ENCODE assay signal across 25 cellular contexts in the genomic region with DNA sequence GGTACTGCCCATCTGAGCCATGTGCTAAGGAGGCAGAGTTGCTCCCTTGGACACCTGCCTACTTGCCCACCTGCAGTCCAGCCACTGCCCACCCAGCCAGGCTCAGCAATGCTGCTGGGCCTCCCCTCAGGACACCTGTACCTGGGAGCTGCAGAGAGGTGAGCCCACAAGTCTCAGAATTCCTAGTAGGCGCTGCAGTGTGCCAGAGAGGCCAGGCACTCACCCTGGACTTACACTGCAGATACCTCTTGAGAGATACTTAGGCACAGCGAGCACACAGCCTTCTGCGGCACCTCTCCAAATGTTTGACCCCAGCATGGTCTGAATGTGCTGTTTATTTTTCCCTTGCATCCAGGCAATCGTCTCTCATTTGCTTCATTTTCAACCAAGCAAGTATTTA.
A peak's percentile ranks its signal among the peaks of the same experiment; 100 is the strongest.
DNase-seq lines count a peak whose midpoint lies in the region; ATAC-seq and TF ChIP-seq lines count a peak whose summit lies in the region.
"Had no signal": no experiment of that assay in that cellular context is flagged by ENCODE, and none has a peak within 500 bp of the region (broad histone marks: within the 10 kb centered on the region; RNA-seq: fewer than 3 reads in every experiment).

No MANE protein-coding gene starts in this region.

- H3K9me3 ChIP-seq in thyroid gland = no peaks in the 10 kb centered on the region
- H3K9me3 ChIP-seq: BLaER1 treated with 17β-estradiol and CSF1 and Interleukin-3, amounts not matched to agents 10 nM and 100 nM had no signal

- H3K9me3 Mint-ChIP-seq in MCF 10A (ENCODE audit: unreplicated experiment) = no peaks in the 10 kb centered on the region
- H3K9me3 Mint-ChIP-seq: CD4-positive, alpha-beta T cell; CD8-positive, alpha-beta T cell had no signal

- no peak overlapping the region for H3K4me3 Mint-ChIP-seq in MCF 10A (ENCODE audit: unreplicated experiment)
- H3K4me3 Mint-ChIP-seq: B cell; CD4-positive, alpha-beta T cell; CD8-positive, alpha-beta T cell had no signal

- no peaks in the 10 kb centered on the region for H3K36me3 ChIP-seq in thyroid gland

- H3K27me3 Mint-ChIP-seq in MCF 10A (ENCODE audit: insufficient read depth, unreplicated experiment) = no peaks in the 10 kb centered on the region
- H3K27me3 Mint-ChIP-seq: CD4-positive, alpha-beta T cell had no signal

- WGBS in thyroid gland, 2 donors = 42 to 50% methylated on average over 4 of the region's 4 CpGs

- ATAC-seq in GM18498 (IDR thresholded peaks at IDR 0.05; ENCODE audit: unreplicated experiment) = no peak
- ATAC-seq: CD8-positive, alpha-beta T cell; GM12878 had no signal

- H3K4me1 Mint-ChIP-seq in MCF 10A (ENCODE audit: insufficient read depth, unreplicated experiment) = peaks cover 14% of the 10 kb centered on the region
- H3K4me1 Mint-ChIP-seq: B cell had no signal

- BruUV-seq in MCF 10A (replicated peaks; lab: Mats Ljungman, UMichigan) = no TSS peak

- no peaks in the 10 kb centered on the region for H3K36me3 Mint-ChIP-seq in MCF 10A (ENCODE audit: insufficient read depth, unreplicated experiment)
- H3K36me3 Mint-ChIP-seq: CD8-positive, alpha-beta T cell had no signal

- H3K4me3 ChIP-seq in thyroid gland (replicated peaks in 1 of 3) = no peak overlapping the region
- H3K4me3 ChIP-seq: BLaER1 treated with 17β-estradiol and CSF1 and Interleukin-3, amounts not matched to agents 10 nM and 100 nM; GM12878 had no signal

- intact Hi-C loops in thyroid gland (cut with DNase I) = no loop called here
- intact Hi-C loops in MCF 10A (cut with micrococcal nuclease) = no loop called here

- H3K27ac ChIP-seq in cingulate gyrus (ENCODE audit: low read depth, low read length) (peak overlapping the region; percentile 11), layer of hippocampus (ENCODE audit: low read depth, low read length) (peak overlapping the region; percentile 1), substantia nigra (ENCODE audit: low read depth, low read length, poor library complexity, severe bottlenecking) (peak overlapping the region; percentile 63), thyroid gland (no peak overlapping the region)
- H3K27ac ChIP-seq: BLaER1 treated with 17β-estradiol and CSF1 and Interleukin-3, amounts not matched to agents 10 nM and 100 nM; C4-2B had no signal

- TF ChIP-seq POLR2A in thyroid gland (IDR thresholded peaks at IDR 0.05) = no peak

- peaks cover 11 to 16% of the 10 kb centered on the region in 2 donors for H3K4me1 ChIP-seq in thyroid gland
- H3K4me1 ChIP-seq: BLaER1 treated with 17β-estradiol and CSF1 and Interleukin-3, amounts not matched to agents 10 nM and 100 nM had no signal

- POLR2A ChIA-PET in MCF 10A (lab: Yijun Ruan, JAX) = no interaction called here

- no peak for DNase-seq in substantia nigra (lab: John Stamatoyannopoulos, UW)
- peak; percentile 78 to 84 for DNase-seq in thyroid gland
- no peak for DNase-seq in AG08396 (ENCODE audit: low spot score)
- no peak for DNase-seq in RPMI8226
- DNase-seq in MCF 10A (ENCODE audit: unreplicated experiment) = no peak
- DNase-seq: 8988T; ACHN; AML-193; CD4-positive, alpha-beta T cell; CD8-positive, alpha-beta T cell; COR-L47; DMS 273 treated with DMSO at 0.1 percent for 48 hours; DMS153; DMS53; DMS79; DND-41; EL; GDM1 had no signal

- CTCF ChIA-PET in MCF 10A (lab: Yijun Ruan, JAX) = interaction anchor here (0.8 to 1.1 kb wide), 3 partner anchors 12 to 342 kb away, joined by 3 to 4 read pairs (median 3); no protein-coding TSS in a partner anchor

- H3K27ac Mint-ChIP-seq in MCF 10A (ENCODE audit: low read depth, unreplicated experiment) = no peak overlapping the region
- H3K27ac Mint-ChIP-seq: B cell; CD4-positive, alpha-beta T cell; CD8-positive, alpha-beta T cell had no signal

- TF ChIP-seq CTCF in thyroid gland (IDR thresholded peaks at IDR 0.05) = no peak
- TF ChIP-seq CTCF in MCF 10A (IDR thresholded peaks at IDR 0.05; ENCODE audit: unreplicated experiment) = no peak

- H3K27me3 ChIP-seq in layer of hippocampus (ENCODE audit: control insufficient read depth, insufficient read depth, low read length) (no peaks in the 10 kb centered on the region), thyroid gland (no peaks in the 10 kb centered on the region)
- H3K27me3 ChIP-seq: BLaER1 treated with 17β-estradiol and CSF1 and Interleukin-3, amounts not matched to agents 10 nM and 100 nM had no signal

Comparison
In these comparisons a context has a peak if more than half of its experiments do, and no peak if none do; other contexts are left out.
1. H3K27ac ChIP-seq: peak in cingulate gyrus (single experiment), layer of hippocampus (single experiment) and substantia nigra (single experiment); none in thyroid gland (0 of 3).
2. DNase-seq: peak in thyroid gland (2 of 2); none in substantia nigra (0 of 49), AG08396 (single experiment), RPMI8226 (single experiment) and MCF 10A (single experiment).